Comparison of ENCODE assay signal across 22 cellular contexts in the genomic region with DNA sequence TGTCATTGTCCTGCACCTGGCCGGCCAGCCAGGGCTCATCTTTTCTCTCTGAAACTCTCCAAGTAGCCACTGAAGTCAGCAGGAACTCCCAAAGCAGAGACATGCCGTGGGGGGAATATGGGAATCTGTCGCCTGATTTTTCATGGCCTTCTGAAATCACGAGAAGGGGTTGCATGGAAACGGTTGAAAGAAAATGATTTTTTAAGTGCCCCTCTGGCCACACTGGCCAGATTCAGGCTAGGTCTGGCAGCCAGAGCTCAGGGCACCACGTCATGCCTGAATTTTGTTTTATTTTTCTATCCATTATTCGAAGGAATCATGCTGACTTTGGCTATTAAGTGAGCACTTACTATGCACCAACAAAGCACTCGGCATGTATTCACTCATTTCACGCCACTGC.
"Had no signal": no experiment of that assay in that cellular context is flagged by ENCODE, and none has a peak within 500 bp of the region (broad histone marks: within the 10 kb centered on the region; RNA-seq: fewer than 3 reads in every experiment).

No MANE protein-coding gene starts in this region.

- H3K9me3 Mint-ChIP-seq: activated T-cell treated with anti-CD3 and anti-CD28 coated beads, Interleukin-2, amount 50 U/mL, for 4 hours had no signal

- H3K36me3 Mint-ChIP-seq: activated naive CD8-positive, alpha-beta T cell had no signal

- H3K4me1 ChIP-seq: lower lobe of right lung, uterus had no signal

- DNase-seq: activated CD4-positive, alpha-beta T cell treated with anti-CD3 and anti-CD28 coated beads, Interleukin-2, amount 50 U/mL, for 1 hour; activated CD4-positive, CD25-positive, alpha-beta regulatory T cell treated with anti-CD3 and anti-CD28 coated beads, Interleukin-2, amount 50 U/mL, for 72 hours; activated CD8-positive, alpha-beta memory T cell treated with anti-CD3 and anti-CD28 coated beads, Interleukin-2, amount 50 U/mL, for 4 hours; activated effector memory CD4-positive, alpha-beta T cell treated with anti-CD3 and anti-CD28 coated beads, Interleukin-2, amount 50 U/mL, for 16 hours; activated T-cell treated with anti-CD3 and anti-CD28 coated beads, Interleukin-2, amount 50 U/mL, for 4 hours; dermis blood vessel endothelial cell; effector memory CD4-positive, alpha-beta T cell; foreskin melanocyte; glutamatergic neuron; hippocampal formation; left colon; lower lobe of right lung; naive thymus-derived CD8-positive, alpha-beta T cell; posterior cingulate gyrus; stimulated activated CD8-positive, alpha-beta memory T cell treated with anti-CD3 and anti-CD28 coated beads, Interleukin-4, amount 100 ng/mL, for 48 hours; stimulated activated naive CD4-positive, alpha-beta T cell treated with Interleukin-2 at 50 U/mL for 16 hours; T-helper 2 cell; uterus had no signal

- H3K9me3 ChIP-seq: lower lobe of right lung, uterus had no signal

- H3K4me1 Mint-ChIP-seq: naive thymus-derived CD8-positive, alpha-beta T cell had no signal

- H3K4me3 ChIP-seq: cardiac muscle cell, lower lobe of right lung, tibial nerve, uterus had no signal

- H3K4me3 Mint-ChIP-seq: activated naive CD8-positive, alpha-beta T cell; activated T-cell treated with anti-CD3 and anti-CD28 coated beads, Interleukin-2, amount 50 U/mL, for 4 hours; naive thymus-derived CD8-positive, alpha-beta T cell had no signal

- H3K36me3 ChIP-seq: cardiac muscle cell, lower lobe of right lung, uterus had no signal

- H3K27me3 ChIP-seq: cardiac muscle cell, tibial nerve, uterus had no signal

- ATAC-seq: lower lobe of right lung; naive thymus-derived CD8-positive, alpha-beta T cell had no signal

- H3K27ac Mint-ChIP-seq: activated naive CD8-positive, alpha-beta T cell had no signal

- H3K27ac ChIP-seq: cardiac muscle cell, lower lobe of right lung, tibial nerve, uterus, VCaP had no signal
